11 cellular contexts compared by ENCODE assay signal in the genomic region with DNA sequence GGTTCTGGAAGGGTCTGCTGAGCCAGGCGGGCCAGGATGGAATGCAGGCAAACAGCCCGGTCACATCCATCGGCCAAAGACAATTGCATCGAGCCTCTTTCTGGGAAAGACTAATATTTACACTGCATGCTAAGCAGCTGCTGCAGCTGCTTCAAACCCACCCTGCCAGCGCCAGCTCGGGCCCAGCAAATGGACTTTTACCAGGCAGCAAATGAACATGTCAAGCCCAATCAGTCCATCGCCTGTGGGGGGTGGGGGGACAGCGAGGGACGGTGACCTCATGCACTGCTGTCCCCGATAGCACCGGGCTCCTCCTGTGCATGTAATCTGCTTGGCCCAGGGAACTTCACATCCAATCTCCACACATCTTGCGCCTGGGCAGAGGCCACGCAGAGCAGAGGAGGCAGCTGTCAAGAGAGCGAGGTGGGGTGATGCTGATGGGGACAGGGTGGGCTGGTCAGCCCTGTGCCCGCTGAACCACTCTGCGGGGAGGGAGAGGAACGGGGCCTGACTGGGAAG. TPM values are rescaled to one million over a fixed set of nuclear protein-coding genes. Genes with fewer than 3 reads are reported as not detected.
DNase-seq lines count a peak whose midpoint lies in the region; ATAC-seq and TF ChIP-seq lines count a peak whose summit lies in the region.
"Had no signal": no experiment of that assay in that cellular context is flagged by ENCODE, and none has a peak within 500 bp of the region (broad histone marks: within the 10 kb centered on the region; RNA-seq: fewer than 3 reads in every experiment).

No MANE protein-coding gene starts in this region.

- peaks cover 0 to 4% of the 10 kb centered on the region in 2 donors for H3K9me3 Mint-ChIP-seq in activated naive CD4-positive, alpha-beta T cell treated with anti-CD3 and anti-CD28 coated beads, Interleukin-2, amount 50 U/mL, for 72 hours
- H3K9me3 Mint-ChIP-seq in MCF 10A (ENCODE audit: unreplicated experiment), result no peaks in the 10 kb centered on the region
- H3K9me3 Mint-ChIP-seq: T-helper 1 cell treated with Interleukin-12 subunit alpha and Interleukin-12 subunit beta and Interleukin-4 antibody, amounts not matched to agents 30 μg/mL and 1 μg/mL, for 36 hours had no signal

- TF ChIP-seq CTCF in left lung (IDR thresholded peaks at IDR 0.05) (no peak), transverse colon (IDR thresholded peaks at IDR 0.05) (no peak), MCF 10A (IDR thresholded peaks at IDR 0.05; ENCODE audit: unreplicated experiment) (no peak)

- H3K36me3 Mint-ChIP-seq in activated naive CD4-positive, alpha-beta T cell treated with anti-CD3 and anti-CD28 coated beads, Interleukin-2, amount 50 U/mL, for 72 hours, result no peaks in the 10 kb centered on the region
- H3K36me3 Mint-ChIP-seq in MCF 10A (ENCODE audit: insufficient read depth, unreplicated experiment), result no peaks in the 10 kb centered on the region

- peak; percentile 81 for DNase-seq in NCI-H146 treated with DMSO at 0.1 percent for 48 hours (lab: John Stamatoyannopoulos, UW; ENCODE audit: unreplicated experiment)
- peak; percentile 84 to 90 for DNase-seq in SJCRH30
- DNase-seq in left lung, result no peak
- peak; percentile 21 for DNase-seq in transverse colon
- DNase-seq in activated naive CD4-positive, alpha-beta T cell treated with anti-CD3 and anti-CD28 coated beads, Interleukin-2, amount 50 U/mL, for 72 hours (ENCODE audit: low spot score in 2 of 2), result no peak
- no peak for DNase-seq in MCF 10A (ENCODE audit: unreplicated experiment)
- DNase-seq in germinal center (ENCODE audit: low spot score), result no peak
- DNase-seq: activated CD8-positive, alpha-beta T cell treated with anti-CD3 and anti-CD28 coated beads for 36 hours; tibial artery had no signal

- H3K36me3 ChIP-seq in SJCRH30 (no peaks in the 10 kb centered on the region), left lung (no peaks in the 10 kb centered on the region), transverse colon (no peaks in the 10 kb centered on the region)
- H3K36me3 ChIP-seq: tibial artery had no signal

- BruUV-seq in MCF 10A (replicated peaks; lab: Mats Ljungman, UMichigan), result no TSS peak

- H3K9me3 ChIP-seq in SJCRH30 (replicated peaks) (no peaks in the 10 kb centered on the region), left lung (no peaks in the 10 kb centered on the region), transverse colon (no peaks in the 10 kb centered on the region)
- H3K9me3 ChIP-seq: tibial artery had no signal

- TF ChIP-seq POLR2A in transverse colon (IDR thresholded peaks at IDR 0.05), result no peak

- H3K4me3 ChIP-seq in SJCRH30, result peak overlapping the region; percentile 11
- H3K4me3 ChIP-seq in left lung, result no peak overlapping the region
- H3K4me3 ChIP-seq in transverse colon, result no peak overlapping the region
- H3K4me3 ChIP-seq: tibial artery had no signal

- H3K27me3 ChIP-seq in SJCRH30, result no peaks in the 10 kb centered on the region
- H3K27me3 ChIP-seq in left lung, result no peaks in the 10 kb centered on the region
- no peaks in the 10 kb centered on the region for H3K27me3 ChIP-seq in transverse colon

- in situ Hi-C loops in transverse colon (cut with MboI; ENCODE audit: low pct_ligation_motif_present in 1 of 4, low pct_unique_long_range_greater_than_20kb in 1 of 4, low sequenced_read_pairs in 3 of 4), result no loop called here

- WGBS in transverse colon (ENCODE audit: low coverage in 1 of 2), 2 donors, result 37% methylated on average over 17 of the region's 17 CpGs; no CpG with 5 or more reads in 1 of the 2 donors

- peaks cover 12% of the 10 kb centered on the region for H3K27me3 Mint-ChIP-seq in MCF 10A (ENCODE audit: insufficient read depth, unreplicated experiment)

- H3K4me1 ChIP-seq in SJCRH30 (peaks cover 25% of the 10 kb centered on the region), left lung (no peaks in the 10 kb centered on the region), transverse colon (peaks cover 0 to 11% (median 8%) of the 10 kb centered on the region in 4 donors)

- CTCF ChIA-PET in MCF 10A (lab: Yijun Ruan, JAX), result interaction anchor here (0.7 to 1.6 kb wide), 2 partner anchors 17 to 18 kb away, joined by 3 read pairs; no protein-coding TSS in a partner anchor

- H3K4me3 Mint-ChIP-seq in MCF 10A (ENCODE audit: unreplicated experiment), result no peak overlapping the region
- H3K4me3 Mint-ChIP-seq: activated CD8-positive, alpha-beta T cell treated with anti-CD3 and anti-CD28 coated beads for 36 hours; T-helper 1 cell treated with Interleukin-12 subunit alpha and Interleukin-12 subunit beta and Interleukin-4 antibody, amounts not matched to agents 30 μg/mL and 1 μg/mL, for 36 hours had no signal

- TF ChIP-seq EP300 in transverse colon (IDR thresholded peaks at IDR 0.05; ENCODE audit: low read depth), result no peak

- intact Hi-C loops in left lung (cut with DNase I) (no loop called here), transverse colon (cut with DNase I; ENCODE audit: low total_unique reads) (no loop called here), MCF 10A (cut with micrococcal nuclease) (no loop called here)

- H3K27ac Mint-ChIP-seq in activated naive CD4-positive, alpha-beta T cell treated with anti-CD3 and anti-CD28 coated beads, Interleukin-2, amount 50 U/mL, for 72 hours, result no peak overlapping the region
- no peak overlapping the region for H3K27ac Mint-ChIP-seq in MCF 10A (ENCODE audit: low read depth, unreplicated experiment)
- H3K27ac Mint-ChIP-seq: activated CD8-positive, alpha-beta T cell treated with anti-CD3 and anti-CD28 coated beads for 36 hours; T-helper 1 cell treated with Interleukin-12 subunit alpha and Interleukin-12 subunit beta and Interleukin-4 antibody, amounts not matched to agents 30 μg/mL and 1 μg/mL, for 36 hours had no signal

- ATAC-seq in left lung, result peak; percentile 53
- no peak for ATAC-seq in activated naive CD4-positive, alpha-beta T cell treated with anti-CD3 and anti-CD28 coated beads, Interleukin-2, amount 50 U/mL, for 72 hours
- ATAC-seq in GM21360 (IDR thresholded peaks at IDR 0.05; ENCODE audit: unreplicated experiment), result no peak
- ATAC-seq: activated CD8-positive, alpha-beta T cell treated with anti-CD3 and anti-CD28 coated beads for 36 hours had no signal

- POLR2A ChIA-PET in MCF 10A (lab: Yijun Ruan, JAX), result no interaction called here

- H3K4me1 Mint-ChIP-seq in MCF 10A (ENCODE audit: insufficient read depth, unreplicated experiment), result no peaks in the 10 kb centered on the region

- H3K27ac ChIP-seq in SJCRH30 (peak overlapping the region; percentile 52), left lung (no peak overlapping the region), transverse colon (no peak overlapping the region)
- H3K27ac ChIP-seq: tibial artery had no signal

RNA-seq across cellular contexts. Expression of gene CDH5, which starts 39.4 kb away (rescaled TPM):
- 0.16 and 0.25 TPM in 2 replicates for total RNA-seq in SJCRH30 (2014; rRNA removed; shearing (Covaris generic))
- total RNA-seq in left lung (10 to 100 TPM; 77.2 to 86.5 TPM), transverse colon (10 to 100 TPM in 1 of 4 donors, 1 to 10 TPM in 3; 6.0 to 18.1 (median 6.8) TPM), MCF 10A (2022) (not detected in 2 replicates)
- total RNA-seq in activated naive CD4-positive, alpha-beta T cell treated with anti-CD3 and anti-CD28 coated beads, Interleukin-2, amount 50 U/mL, for 72 hours, result not detected
- total RNA-seq: activated CD8-positive, alpha-beta T cell treated with anti-CD3 and anti-CD28 coated beads for 36 hours had no signal

Comparison
In these comparisons a context has a peak if more than half of its experiments do, and no peak if none do; other contexts are left out.
1. DNase-seq: peak in NCI-H146 treated with DMSO at 0.1 percent for 48 hours (single experiment), SJCRH30 (2 of 2) and transverse colon (single experiment); none in left lung (0 of 2), activated naive CD4-positive, alpha-beta T cell treated with anti-CD3 and anti-CD28 coated beads, Interleukin-2, amount 50 U/mL, for 72 hours (0 of 2), MCF 10A (single experiment) and germinal center (single experiment).
2. RNA of gene CDH5, which starts 39.4 kb away (total RNA-seq): 77.2 to 86.5 TPM in left lung; 6.0 to 18.1 TPM in transverse colon, 0.16 to 0.25 TPM in SJCRH30, not detected in activated naive CD4-positive, alpha-beta T cell treated with anti-CD3 and anti-CD28 coated beads, Interleukin-2, amount 50 U/mL, for 72 hours and not detected in MCF 10A; every median in the first group is over 4 times any median in the second.